Comparison of ENCODE assay signal across 11 cellular contexts in genomic region chr6:127690092-127690491, GRCh38.
DNase-seq lines count a peak whose midpoint lies in the region; ATAC-seq, FAIRE-seq and TF ChIP-seq lines count a peak whose summit lies in the region.
"Had no signal": no experiment of that assay in that cellular context is flagged by ENCODE, and none has a peak within 500 bp of the region (broad histone marks: within the 10 kb centered on the region; RNA-seq: fewer than 3 reads in every experiment).

No MANE protein-coding gene starts in this region.

- H2BK15ac ChIP-seq in mesenchymal stem cell (ENCODE audit: low read depth, poor library complexity, severe bottlenecking), result no peak overlapping the region

- no peak for ATAC-seq in body of pancreas
- no peak for ATAC-seq in stimulated activated naive CD8-positive, alpha-beta T cell treated with anti-CD3 and anti-CD28 coated beads, Interleukin-15, amount 100 ng/mL, for 72 hours
- ATAC-seq in HG03039 (IDR thresholded peaks at IDR 0.05; ENCODE audit: unreplicated experiment), result no peak
- ATAC-seq in HG02678 (IDR thresholded peaks at IDR 0.05; ENCODE audit: unreplicated experiment), result no peak
- no peak for ATAC-seq in omental fat pad (ENCODE audit: low FRiP score)

- H3K18ac ChIP-seq in mesenchymal stem cell (ENCODE audit: low read depth in 1 of 2, low read length in 2 of 2), result no peak overlapping the region

- no peak overlapping the region for H3K14ac ChIP-seq in mesenchymal stem cell (ENCODE audit: low read length in 2 of 2)

- H4K20me1 ChIP-seq in KMS-11 (ENCODE audit: insufficient read depth), result no peaks in the 10 kb centered on the region

- H3K4me3 Mint-ChIP-seq in stimulated activated naive CD8-positive, alpha-beta T cell treated with anti-CD3 and anti-CD28 coated beads, Interleukin-15, amount 100 ng/mL, for 72 hours, result no peak overlapping the region

- no peak overlapping the region for H3K27ac Mint-ChIP-seq in stimulated activated naive CD8-positive, alpha-beta T cell treated with anti-CD3 and anti-CD28 coated beads, Interleukin-15, amount 100 ng/mL, for 72 hours

- no peak overlapping the region for H2AK5ac ChIP-seq in mesenchymal stem cell (ENCODE audit: low read length, severe bottlenecking)

- H3K79me2 ChIP-seq in KMS-11 (ENCODE audit: insufficient read depth, low read depth), result no peaks in the 10 kb centered on the region
- H3K79me2 ChIP-seq: parathyroid adenoma had no signal

- H4K91ac ChIP-seq in mesenchymal stem cell (ENCODE audit: low read length), result no peak overlapping the region

- no peak overlapping the region for H3K23ac ChIP-seq in mesenchymal stem cell (ENCODE audit: low read length in 2 of 2)

- no peak for TF ChIP-seq POLR2A in body of pancreas (IDR thresholded peaks at IDR 0.05)

- no peaks in the 10 kb centered on the region for H3K4me1 ChIP-seq in KMS-11 (ENCODE audit: low read depth, poor library complexity, severe bottlenecking)
- H3K4me1 ChIP-seq in body of pancreas, result no peaks in the 10 kb centered on the region
- no peaks in the 10 kb centered on the region for H3K4me1 ChIP-seq in mesenchymal stem cell (ENCODE audit: control insufficient read depth, insufficient read depth, low read depth, low read length)
- H3K4me1 ChIP-seq: adrenal gland, parathyroid adenoma had no signal

- no peak overlapping the region for H3K4ac ChIP-seq in mesenchymal stem cell (ENCODE audit: low read depth in 1 of 2, low read length in 2 of 2)

- H3K4me3 ChIP-seq in KMS-11 (IDR thresholded peaks at IDR 0.05; ENCODE audit: insufficient read depth, low read depth, low read length) (no peak overlapping the region), body of pancreas (no peak overlapping the region), mesenchymal stem cell (ENCODE audit: insufficient read depth in 1 of 2, low read depth in 1 of 2, low read length in 2 of 2) (no peak overlapping the region)
- H3K4me3 ChIP-seq: adrenal gland had no signal

- H3K9me3 ChIP-seq in body of pancreas (no peaks in the 10 kb centered on the region), mesenchymal stem cell (ENCODE audit: control insufficient read depth, low read length) (no peaks in the 10 kb centered on the region)
- H3K9me3 ChIP-seq: adrenal gland had no signal

- intact Hi-C loops in body of pancreas (cut with DNase I), result no loop called here

- no peak overlapping the region for H2BK12ac ChIP-seq in mesenchymal stem cell (ENCODE audit: low read length in 2 of 2)

- H4K8ac ChIP-seq in mesenchymal stem cell (ENCODE audit: low read length), result no peak overlapping the region

- H3K27me3 Mint-ChIP-seq in stimulated activated naive CD8-positive, alpha-beta T cell treated with anti-CD3 and anti-CD28 coated beads, Interleukin-15, amount 100 ng/mL, for 72 hours, result no peaks in the 10 kb centered on the region

- DNase-seq in D721Med (ENCODE audit: insufficient read length, low spot score) (no peak), body of pancreas (no peak), mesenchymal stem cell (peak; percentile 26), omental fat pad (ENCODE audit: low spot score) (no peak)
- DNase-seq in stimulated activated naive CD8-positive, alpha-beta T cell treated with anti-CD3 and anti-CD28 coated beads, Interleukin-15, amount 100 ng/mL, for 72 hours, result no peak
- DNase-seq: adrenal gland; NK-92 treated with Interleukin-12 subunit alpha and Interleukin-12 subunit beta, amount 100 ng/mL, for 24 hours had no signal

- no peak overlapping the region for H2BK5ac ChIP-seq in mesenchymal stem cell (ENCODE audit: low read depth, low read length, poor library complexity, severe bottlenecking)

- no peaks in the 10 kb centered on the region for H3K36me3 ChIP-seq in KMS-11 (ENCODE audit: insufficient read depth)
- H3K36me3 ChIP-seq in body of pancreas (replicated peaks in 1 of 2; ENCODE audit: insufficient read depth in 1 of 2, low read depth in 2 of 2), result no peaks in the 10 kb centered on the region
- no peaks in the 10 kb centered on the region for H3K36me3 ChIP-seq in mesenchymal stem cell (ENCODE audit: control insufficient read depth in 1 of 2, insufficient read depth in 2 of 2, low read depth in 1 of 2, low read length in 2 of 2)
- H3K36me3 ChIP-seq: adrenal gland had no signal

- H3K9me3 Mint-ChIP-seq in stimulated activated naive CD8-positive, alpha-beta T cell treated with anti-CD3 and anti-CD28 coated beads, Interleukin-15, amount 100 ng/mL, for 72 hours, result peaks cover 32% of the 10 kb centered on the region in 2 donors

- no peaks in the 10 kb centered on the region for H3K27me3 ChIP-seq in KMS-11 (ENCODE audit: insufficient read depth, low read depth)
- H3K27me3 ChIP-seq in body of pancreas, result no peaks in the 10 kb centered on the region
- H3K27me3 ChIP-seq in mesenchymal stem cell (ENCODE audit: control insufficient read depth in 1 of 2, insufficient read depth in 1 of 2, low read length in 2 of 2), result peaks cover 0 to 3% of the 10 kb centered on the region in 2 experiments
- H3K27me3 ChIP-seq: adrenal gland had no signal

- peak; percentile 80 for FAIRE-seq in D721Med (lab: Jason Lieb, UNC)

- H3K9ac ChIP-seq in KMS-11 (no peak overlapping the region), mesenchymal stem cell (ENCODE audit: low read length) (no peak overlapping the region)
- H3K9ac ChIP-seq: parathyroid adenoma had no signal

- H3K4me1 Mint-ChIP-seq in stimulated activated naive CD8-positive, alpha-beta T cell treated with anti-CD3 and anti-CD28 coated beads, Interleukin-15, amount 100 ng/mL, for 72 hours, result no peaks in the 10 kb centered on the region

- H2AFZ ChIP-seq in KMS-11 (ENCODE audit: low read depth) (no peak overlapping the region), mesenchymal stem cell (ENCODE audit: low read depth, low read length) (no peak overlapping the region)
- H2AFZ ChIP-seq: parathyroid adenoma had no signal

- H3K4me2 ChIP-seq in KMS-11 (no peak overlapping the region), mesenchymal stem cell (ENCODE audit: low read length, poor library complexity, severe bottlenecking) (no peak overlapping the region)

- no peak overlapping the region for H2BK120ac ChIP-seq in mesenchymal stem cell (ENCODE audit: low read depth, low read length)

- H3K27ac ChIP-seq in KMS-11, result no peak overlapping the region
- no peak overlapping the region for H3K27ac ChIP-seq in body of pancreas
- H3K27ac ChIP-seq in mesenchymal stem cell (ENCODE audit: low read length, poor library complexity, severe bottlenecking), result no peak overlapping the region
- H3K27ac ChIP-seq: adrenal gland, parathyroid adenoma had no signal

- H3K79me1 ChIP-seq in mesenchymal stem cell (replicated peaks; ENCODE audit: low read length, poor library complexity, severe bottlenecking), result no peaks in the 10 kb centered on the region

- TF ChIP-seq CTCF in D721Med (IDR thresholded peaks at IDR 0.05; ENCODE audit: insufficient read depth, missing control alignments), result peak; percentile 63
- 0 out of 2 replicates have a peak, but pooled peaks have one; percentile 21 for TF ChIP-seq CTCF in KMS-11 (conservative IDR thresholded peaks at IDR 0.05; ENCODE audit: low read depth, low read length)
- TF ChIP-seq CTCF in body of pancreas (IDR thresholded peaks at IDR 0.05), result peak in 4 of 7 experiments; percentile 20 to 34 (median 27)
- TF ChIP-seq CTCF in omental fat pad (IDR thresholded peaks at IDR 0.05), result no peak

Comparison
In these comparisons a context has a peak if more than half of its experiments do, and no peak if none do; other contexts are left out.
1. CTCF ChIP-seq: peak in D721Med (single experiment), KMS-11 (single experiment) and body of pancreas (4 of 7); none in omental fat pad (0 of 3).